2 cellular contexts compared by ENCODE assay signal in the genomic region with DNA sequence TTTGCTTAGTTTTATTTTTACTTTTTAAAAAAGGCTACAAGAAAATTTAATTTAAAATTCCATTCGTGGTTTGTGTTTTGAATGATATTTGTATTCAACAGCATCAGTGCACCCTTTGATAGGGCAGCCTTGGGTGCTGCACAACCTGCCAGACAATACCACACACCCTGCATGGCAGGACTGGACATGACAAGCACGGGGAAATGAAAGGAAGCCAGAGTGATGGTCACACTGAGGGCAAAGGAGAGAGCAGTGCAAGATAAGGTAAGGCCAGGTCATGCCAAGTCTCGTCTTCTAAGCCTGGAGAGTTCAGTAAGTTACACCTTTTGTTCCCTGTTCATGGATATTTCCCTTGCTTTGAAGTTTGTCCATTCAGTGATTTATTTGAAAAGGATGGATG.
TF ChIP-seq lines count a peak whose summit lies in the region.

No MANE protein-coding gene starts in this region.

TF ChIP-seq in IMR-90, 13 proteins besides CTCF, POLR2A, EP300 and RAD21:
- no peak for TF ChIP-seq CHD1 (IDR thresholded peaks at IDR 0.05; ENCODE audit: low read depth, low read length)
- TF ChIP-seq, protein P1, sequence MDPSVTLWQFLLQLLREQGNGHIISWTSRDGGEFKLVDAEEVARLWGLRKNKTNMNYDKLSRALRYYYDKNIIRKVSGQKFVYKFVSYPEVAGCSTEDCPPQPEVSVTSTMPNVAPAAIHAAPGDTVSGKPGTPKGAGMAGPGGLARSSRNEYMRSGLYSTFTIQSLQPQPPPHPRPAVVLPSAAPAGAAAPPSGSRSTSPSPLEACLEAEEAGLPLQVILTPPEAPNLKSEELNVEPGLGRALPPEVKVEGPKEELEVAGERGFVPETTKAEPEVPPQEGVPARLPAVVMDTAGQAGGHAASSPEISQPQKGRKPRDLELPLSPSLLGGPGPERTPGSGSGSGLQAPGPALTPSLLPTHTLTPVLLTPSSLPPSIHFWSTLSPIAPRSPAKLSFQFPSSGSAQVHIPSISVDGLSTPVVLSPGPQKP (IDR thresholded peaks at IDR 0.05; ENCODE audit: borderline replicate concordance, low read depth, low read length), result no peak
- no peak for TF ChIP-seq RCOR1 (IDR thresholded peaks at IDR 0.05; ENCODE audit: insufficient replicate concordance, low read length)
- TF ChIP-seq RFX5 (IDR thresholded peaks at IDR 0.05; ENCODE audit: low read depth, low read length), result no peak
- TF ChIP-seq BHLHE40 (IDR thresholded peaks at IDR 0.05; ENCODE audit: low read depth, low read length), result no peak
- no peak for TF ChIP-seq CEBPB (IDR thresholded peaks at IDR 0.05; ENCODE audit: low read depth, low read length)
- TF ChIP-seq MXI1 (IDR thresholded peaks at IDR 0.05; ENCODE audit: borderline replicate concordance, low read depth, low read length), result no peak
- no peak for TF ChIP-seq NFE2L2 (IDR thresholded peaks at IDR 0.05; ENCODE audit: low read depth, low read length)
- TF ChIP-seq, protein P2, sequence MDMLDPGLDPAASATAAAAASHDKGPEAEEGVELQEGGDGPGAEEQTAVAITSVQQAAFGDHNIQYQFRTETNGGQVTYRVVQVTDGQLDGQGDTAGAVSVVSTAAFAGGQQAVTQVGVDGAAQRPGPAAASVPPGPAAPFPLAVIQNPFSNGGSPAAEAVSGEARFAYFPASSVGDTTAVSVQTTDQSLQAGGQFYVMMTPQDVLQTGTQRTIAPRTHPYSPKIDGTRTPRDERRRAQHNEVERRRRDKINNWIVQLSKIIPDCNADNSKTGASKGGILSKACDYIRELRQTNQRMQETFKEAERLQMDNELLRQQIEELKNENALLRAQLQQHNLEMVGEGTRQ (IDR thresholded peaks at IDR 0.05; ENCODE audit: low read depth, low read length), result no peak
- TF ChIP-seq FOS (IDR thresholded peaks at IDR 0.05; ENCODE audit: low read depth, low read length), result no peak
- no peak for TF ChIP-seq MAFK (IDR thresholded peaks at IDR 0.05; ENCODE audit: low read depth, low read length)
- no peak for TF ChIP-seq SMC3 (IDR thresholded peaks at IDR 0.05; ENCODE audit: low read depth, low read length)
- TF ChIP-seq MAZ (IDR thresholded peaks at IDR 0.05; ENCODE audit: borderline replicate concordance, low read depth, low read length), result no peak
TF ChIP-seq in IMR-90: peak in this region for 0.

TF ChIP-seq in H1, 55 proteins besides CTCF, POLR2A, EP300 and RAD21:
- TF ChIP-seq CBX8 (IDR thresholded peaks at IDR 0.05; ENCODE audit: borderline replicate concordance, low read depth, low read length) (no peak), TCF12 (IDR thresholded peaks at IDR 0.05; ENCODE audit: low read depth, low read length) (no peak), TBP (IDR thresholded peaks at IDR 0.05; ENCODE audit: low read depth, low read length) (no peak), GABPA (IDR thresholded peaks at IDR 0.05; ENCODE audit: borderline replicate concordance, insufficient read depth, low read length) (no peak)
